In genomic region chr19:55426042-55426441, GRCh38 we compare ENCODE assay signal across 14 cellular contexts.
"Had no signal": no experiment of that assay in that cellular context is flagged by ENCODE, and none has a peak within 500 bp of the region (broad histone marks: within the 10 kb centered on the region; RNA-seq: fewer than 3 reads in every experiment).

No MANE protein-coding gene starts in this region.

- DNase-seq: activated CD4-positive, alpha-beta T cell treated with anti-CD3 and anti-CD28 coated beads, Interleukin-2, amount 50 U/mL, for 48 hours; activated gamma-delta T cell; adrenal gland; foreskin fibroblast; left ventricle myocardium superior; naive thymus-derived CD4-positive, alpha-beta T cell; pancreas; sigmoid colon; stimulated activated CD4-positive, alpha-beta T cell treated with anti-CD3 and anti-CD28 coated beads, Interleukin-4, amount 100 ng/mL, for 24 hours; SW 1271; tibial artery had no signal

- H3K27ac ChIP-seq: adrenal gland, epithelial cell of prostate, neural progenitor cell, pancreas, tibial artery had no signal

- ATAC-seq: left ventricle myocardium superior; naive thymus-derived CD4-positive, alpha-beta T cell; pancreas; stimulated activated effector memory CD8-positive, alpha-beta T cell treated with anti-CD3 and anti-CD28 coated beads, Interleukin-12 subunit alpha, Interleukin-12 subunit beta, amount 100 ng/mL, for 72 hours had no signal
